ENCODE assay signal across 17 cellular contexts in the genomic region with DNA sequence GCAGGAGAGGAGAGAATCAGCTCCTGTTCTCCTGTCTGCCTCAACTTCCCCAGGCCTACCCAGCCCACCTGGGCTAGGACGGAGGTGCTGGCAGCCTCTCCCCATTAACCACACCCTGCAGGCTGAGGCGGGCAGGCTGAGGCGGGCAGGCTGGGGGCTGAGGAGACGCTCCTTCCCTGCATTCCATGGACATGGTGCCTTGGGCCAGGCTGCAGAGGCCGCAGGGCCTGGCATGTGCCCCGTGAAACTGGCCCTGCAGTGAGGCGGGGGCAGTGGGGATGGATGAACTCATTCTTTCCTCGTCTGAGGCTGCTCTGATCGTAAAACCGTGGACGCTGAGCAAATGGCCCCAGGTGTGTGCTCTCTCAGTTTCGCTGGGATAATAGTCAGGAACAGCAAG.
A peak's percentile ranks its signal among the peaks of the same experiment; 100 is the strongest.
DNase-seq lines count a peak whose midpoint lies in the region; ATAC-seq, FAIRE-seq and TF ChIP-seq lines count a peak whose summit lies in the region.
"Had no signal": no experiment of that assay in that cellular context is flagged by ENCODE, and none has a peak within 500 bp of the region (broad histone marks: within the 10 kb centered on the region; RNA-seq: fewer than 3 reads in every experiment).

No MANE protein-coding gene starts in this region.

- no peaks in the 10 kb centered on the region for H3K36me3 ChIP-seq in Karpas-422 (ENCODE audit: insufficient read depth, low read length)
- H3K36me3 ChIP-seq in K562 (ENCODE audit: control insufficient read depth, insufficient read depth, low read length): no peaks in the 10 kb centered on the region
- H3K36me3 ChIP-seq in gastrocnemius medialis: no peaks in the 10 kb centered on the region
- H3K36me3 ChIP-seq: lower lobe of right lung, pancreas, SJSA1 had no signal

- peak overlapping the region; percentile 81 for H3K27ac Mint-ChIP-seq in type B pancreatic cell
- H3K27ac Mint-ChIP-seq: activated CD4-positive, alpha-beta T cell treated with anti-CD3 and anti-CD28 coated beads for 36 hours; activated naive CD8-positive, alpha-beta T cell; CD4-positive, CD25-positive, alpha-beta regulatory T cell; immature natural killer cell had no signal

- H3K9ac ChIP-seq in Karpas-422 (ENCODE audit: low read length): peak overlapping the region; percentile 40
- peak overlapping the region in 1 of 2 experiments; percentile 42; a peak in 1 of 4 replicates for H3K9ac ChIP-seq in K562 (ENCODE audit: insufficient read depth in 1 of 2, low read depth in 2 of 2, low read length in 2 of 2)

- TF ChIP-seq CTCF in K562 (IDR thresholded peaks at IDR 0.05 in 2 of 3, conservative IDR thresholded peaks at IDR 0.05 in 1 of 3; ENCODE audit: insufficient read depth in 2 of 3, low read depth in 1 of 3, low read length in 3 of 3) (no peak), type B pancreatic cell (conservative IDR thresholded peaks at IDR 0.05) (no peak), gastrocnemius medialis (IDR thresholded peaks at IDR 0.05 in 4 of 5, conservative IDR thresholded peaks at IDR 0.05 in 1 of 5) (no peak)

- H2AFZ ChIP-seq in Karpas-422 (ENCODE audit: low read length): no peak overlapping the region
- peak overlapping the region; percentile 86 for H2AFZ ChIP-seq in K562 (ENCODE audit: low read depth, low read length)

- H3K9me3 Mint-ChIP-seq in type B pancreatic cell: no peaks in the 10 kb centered on the region
- H3K9me3 Mint-ChIP-seq: immature natural killer cell had no signal

- no peak overlapping the region for H3K4me3 ChIP-seq in Karpas-422 (ENCODE audit: low read length)
- no peak overlapping the region for H3K4me3 ChIP-seq in K562
- H3K4me3 ChIP-seq in gastrocnemius medialis: no peak overlapping the region
- H3K4me3 ChIP-seq: GM12878, lower lobe of right lung, pancreas, SJSA1 had no signal

- no peak for ATAC-seq in K562
- ATAC-seq in left colon: peak; percentile 18
- no peak for ATAC-seq in gastrocnemius medialis
- ATAC-seq in HG03196 (IDR thresholded peaks at IDR 0.05; ENCODE audit: unreplicated experiment): no peak

- no peaks in the 10 kb centered on the region for H3K36me3 Mint-ChIP-seq in type B pancreatic cell
- H3K36me3 Mint-ChIP-seq: activated naive CD8-positive, alpha-beta T cell; CD4-positive, CD25-positive, alpha-beta regulatory T cell; immature natural killer cell had no signal

- TF ChIP-seq RAD21 in K562 (CRISPR knock-in tag; conservative IDR thresholded peaks at IDR 0.05 in 1 of 2, IDR thresholded peaks at IDR 0.05 in 1 of 2): no peak

- no TSS peak for BruUV-seq in K562 (replicated peaks; lab: Mats Ljungman, UMichigan)

- CTCF ChIA-PET in K562 (lab: Yijun Ruan, JAX; ENCODE audit: low intra/inter-chr PET ratio): interaction anchor here (1.2 kb wide), 1 partner anchor 89 kb away, joined by 3 read pairs; the partner anchor contains the start of gene SDC1

- no peak for TF ChIP-seq EP300 in K562 (IDR thresholded peaks at IDR 0.05; ENCODE audit: low read length)

- H3K4me2 ChIP-seq in Karpas-422 (ENCODE audit: low read depth, low read length, poor library complexity, severe bottlenecking) (no peak overlapping the region), K562 (ENCODE audit: insufficient read depth, low read length) (no peak overlapping the region)

- no peaks in the 10 kb centered on the region for H3K27me3 ChIP-seq in Karpas-422 (ENCODE audit: low read length)
- H3K27me3 ChIP-seq in K562 (ENCODE audit: control insufficient read depth in 2 of 2, insufficient read depth in 2 of 2, low read length in 2 of 2): peaks cover 4 to 23% of the 10 kb centered on the region in 2 experiments; a peak in 3 of 5 replicates
- peaks cover 0 to 4% (median 0%) of the 10 kb centered on the region in 3 donors for H3K27me3 ChIP-seq in gastrocnemius medialis
- H3K27me3 ChIP-seq: pancreas, SJSA1 had no signal

- POLR2A ChIA-PET in K562 (lab: Yijun Ruan, JAX): interaction anchor here (0.6 kb wide), 1 partner anchor 190 kb away, joined by 3 read pairs; no protein-coding TSS in a partner anchor

- DNase-seq in Karpas-422 (no peak), K562 (ENCODE audit: extremely low read depth in 1 of 4, low spot score in 3 of 4) (no peak), left colon (peak; percentile 3 to 24), type B pancreatic cell (ENCODE audit: extremely low spot score, unreplicated experiment) (no peak), gastrocnemius medialis (no peak), EL (no peak)
- DNase-seq: activated effector memory CD4-positive, alpha-beta T cell treated with Interleukin-2 at 50 U/mL for 16 hours; activated T-cell treated with anti-CD3 and anti-CD28 coated beads for 4 hours had no signal

- in situ Hi-C loops in K562 (cut with MboI) (loop anchor here (10.0 kb wide), 1 partner anchor 89 kb away; the partner anchor contains the start of gene SDC1), gastrocnemius medialis (cut with MboI; ENCODE audit: low sequenced_read_pairs in 4 of 4) (no loop called here)

- no peaks in the 10 kb centered on the region for H3K27me3 Mint-ChIP-seq in type B pancreatic cell

- TF ChIP-seq POLR2A in K562 (conservative IDR thresholded peaks at IDR 0.05) (no peak), gastrocnemius medialis (IDR thresholded peaks at IDR 0.05) (no peak)

- intact Hi-C loops in K562 (cut with micrococcal nuclease): no loop called here
- intact Hi-C loops in left colon (cut with DNase I, micrococcal nuclease): loop anchor here in 1 of 2 donors (10.0 kb wide), 1 partner anchor 89 kb away; the partner anchor contains the start of gene SDC1
- intact Hi-C loops in gastrocnemius medialis (cut with DNase I; ENCODE audit: low total_unique reads): no loop called here

- no peaks in the 10 kb centered on the region for H3K9me2 ChIP-seq in Karpas-422 (replicated peaks; ENCODE audit: insufficient read depth, low read length)

- H3K27ac ChIP-seq in Karpas-422 (ENCODE audit: low read length) (no peak overlapping the region), K562 (ENCODE audit: extremely low read depth, low read depth, low read length) (no peak overlapping the region), gastrocnemius medialis (no peak overlapping the region)
- H3K27ac ChIP-seq: lower lobe of right lung, pancreas, SJSA1 had no signal

- H4K20me1 ChIP-seq in Karpas-422 (ENCODE audit: insufficient read depth, low read depth, low read length): no peaks in the 10 kb centered on the region
- H4K20me1 ChIP-seq in K562 (replicated peaks; ENCODE audit: control insufficient read depth, insufficient read depth, low read length): no peaks in the 10 kb centered on the region

- peaks cover 49% of the 10 kb centered on the region for H3K4me1 Mint-ChIP-seq in type B pancreatic cell (ENCODE audit: unreplicated experiment)
- H3K4me1 Mint-ChIP-seq: activated CD4-positive, alpha-beta T cell treated with anti-CD3 and anti-CD28 coated beads for 36 hours; CD4-positive, CD25-positive, alpha-beta regulatory T cell; immature natural killer cell had no signal

- H3K79me2 ChIP-seq in Karpas-422 (ENCODE audit: low read length) (no peaks in the 10 kb centered on the region), K562 (ENCODE audit: control insufficient read depth, insufficient read depth, low read length) (no peaks in the 10 kb centered on the region)

- H3K4me1 ChIP-seq in Karpas-422 (ENCODE audit: low read length) (peaks cover 66% of the 10 kb centered on the region), K562 (replicated peaks in 1 of 2; ENCODE audit: control insufficient read depth in 2 of 2, insufficient read depth in 2 of 2, low read length in 2 of 2) (peaks cover 3 to 14% of the 10 kb centered on the region in 2 experiments; a peak in 3 of 5 replicates), gastrocnemius medialis (no peaks in the 10 kb centered on the region)
- H3K4me1 ChIP-seq: lower lobe of right lung, pancreas had no signal

- no peak for FAIRE-seq in K562 (lab: Jason Lieb, UNC)
- FAIRE-seq: pancreas had no signal

- peaks cover 3% of the 10 kb centered on the region for H3K9me1 ChIP-seq in K562 (ENCODE audit: control insufficient read depth, insufficient read depth, low read length)

- no peak overlapping the region for H3K4me3 Mint-ChIP-seq in type B pancreatic cell
- H3K4me3 Mint-ChIP-seq: activated CD4-positive, alpha-beta T cell treated with anti-CD3 and anti-CD28 coated beads for 36 hours; activated naive CD8-positive, alpha-beta T cell; CD4-positive, CD25-positive, alpha-beta regulatory T cell; immature natural killer cell had no signal

- 67% methylated on average over 11 of the region's 12 CpGs for WGBS in K562 (ENCODE audit: insufficient coverage, low coverage, missing lambda C conversion rate)

- H3K9me3 ChIP-seq in Karpas-422 (ENCODE audit: low read length) (no peaks in the 10 kb centered on the region), K562 (replicated peaks; ENCODE audit: control insufficient read depth, insufficient read depth, low read depth, low read length) (no peaks in the 10 kb centered on the region), gastrocnemius medialis (no peaks in the 10 kb centered on the region)
- H3K9me3 ChIP-seq: lower lobe of right lung, pancreas, SJSA1 had no signal

TF ChIP-seq in K562, 482 proteins besides CTCF, POLR2A, EP300 and RAD21 (continues in another document):
- TF ChIP-seq TFAP4 (CRISPR knock-in tag; IDR thresholded peaks at IDR 0.05; ENCODE audit: borderline replicate concordance): no peak
- TF ChIP-seq, protein P1, sequence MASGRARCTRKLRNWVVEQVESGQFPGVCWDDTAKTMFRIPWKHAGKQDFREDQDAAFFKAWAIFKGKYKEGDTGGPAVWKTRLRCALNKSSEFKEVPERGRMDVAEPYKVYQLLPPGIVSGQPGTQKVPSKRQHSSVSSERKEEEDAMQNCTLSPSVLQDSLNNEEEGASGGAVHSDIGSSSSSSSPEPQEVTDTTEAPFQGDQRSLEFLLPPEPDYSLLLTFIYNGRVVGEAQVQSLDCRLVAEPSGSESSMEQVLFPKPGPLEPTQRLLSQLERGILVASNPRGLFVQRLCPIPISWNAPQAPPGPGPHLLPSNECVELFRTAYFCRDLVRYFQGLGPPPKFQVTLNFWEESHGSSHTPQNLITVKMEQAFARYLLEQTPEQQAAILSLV (tag; IDR thresholded peaks at IDR 0.05): no peak
- no peak for TF ChIP-seq GABPB2 (CRISPR knock-in tag; conservative IDR thresholded peaks at IDR 0.05)

Comparison
In these comparisons a context has a peak if more than half of its experiments do, and no peak if none do; other contexts are left out.
1. DNase-seq: peak in left colon (2 of 2); none in Karpas-422 (single experiment), K562 (0 of 4), type B pancreatic cell (single experiment), gastrocnemius medialis (0 of 2) and EL (single experiment).